Comparison of ENCODE assay signal across 26 cellular contexts in genomic region chr7:30315589-30315988, GRCh38.
"Had no signal": no experiment of that assay in that cellular context is flagged by ENCODE, and none has a peak within 500 bp of the region (broad histone marks: within the 10 kb centered on the region; RNA-seq: fewer than 3 reads in every experiment).

No MANE protein-coding gene starts in this region.

- H3K4me3 Mint-ChIP-seq: activated CD4-positive, alpha-beta memory T cell treated with anti-CD3 and anti-CD28 coated beads, Interleukin-2, amount 10 ng/mL, durations not matched to agents 7 days and 5 days; activated CD4-positive, alpha-beta T cell treated with anti-CD3 and anti-CD28 coated beads, Interleukin-2, amount 10 ng/mL, durations not matched to agents 7 days and 5 days; activated T-cell treated with anti-CD3 and anti-CD28 coated beads, Interleukin-2, amount 50 U/mL, for 24 hours; central memory CD8-positive, alpha-beta T cell; natural killer cell treated with Interleukin-12 subunit alpha and Interleukin-12 subunit beta and Interleukin-15 and Interleukin-18, amount 100 ng/mL, for 72 hours; T-helper 1 cell treated with Interleukin-12 subunit alpha and Interleukin-12 subunit beta and Interleukin-4 antibody, amounts not matched to agents 30 μg/mL and 1 μg/mL, for 36 hours had no signal

- H3K36me3 ChIP-seq: breast epithelium, esophagus squamous epithelium, left ventricle myocardium inferior, thoracic aorta, uterus, WERI-Rb-1 had no signal

- DNase-seq: activated CD4-positive, alpha-beta memory T cell treated with anti-CD3 and anti-CD28 coated beads, Interleukin-2, amount 10 ng/mL, durations not matched to agents 7 days and 5 days; activated CD4-positive, alpha-beta T cell treated with anti-CD3 and anti-CD28 coated beads, Interleukin-2, amount 10 ng/mL, durations not matched to agents 7 days and 5 days; activated CD4-positive, CD25-positive, alpha-beta regulatory T cell treated with anti-CD3 and anti-CD28 coated beads, Interleukin-2, amount 50 U/mL, for 72 hours; activated CD8-positive, alpha-beta memory T cell treated with anti-CD3 and anti-CD28 coated beads, Interleukin-2, amount 50 U/mL, for 48 hours; activated gamma-delta T cell treated with Interleukin-2 at 50 U/mL for 16 hours; activated naive CD4-positive, alpha-beta T cell treated with anti-CD3 and anti-CD28 coated beads, Interleukin-2, amount 50 U/mL, for 16 hours; activated T-cell treated with anti-CD3 and anti-CD28 coated beads, Interleukin-2, amount 50 U/mL, for 24 hours; dermis blood vessel endothelial cell; effector CD4-positive, alpha-beta T cell; esophagus squamous epithelium; left ventricle myocardium inferior; mucosa of descending colon; posterior cingulate gyrus; right cardiac atrium; stimulated activated CD4-positive, alpha-beta T cell treated with anti-CD3 and anti-CD28 coated beads, Interleukin-15, amount 100 ng/mL, for 24 hours; stimulated activated CD4-positive, alpha-beta T cell treated with anti-CD3 and anti-CD28 coated beads, Interleukin-2, amount 100 ng/mL, for 24 hours; stimulated activated naive CD4-positive, alpha-beta T cell treated with Interleukin-2 at 50 U/mL for 16 hours; T-helper 9 cell; trophoblast cell; uterus; WERI-Rb-1 had no signal

- H3K9me3 ChIP-seq: breast epithelium, esophagus squamous epithelium, left ventricle myocardium inferior, mucosa of descending colon, thoracic aorta, uterus had no signal

- H3K4me1 ChIP-seq: breast epithelium had no signal

- H3K9me3 Mint-ChIP-seq: activated CD4-positive, alpha-beta memory T cell treated with anti-CD3 and anti-CD28 coated beads, Interleukin-2, amount 10 ng/mL, durations not matched to agents 7 days and 5 days; activated CD4-positive, alpha-beta T cell treated with anti-CD3 and anti-CD28 coated beads, Interleukin-2, amount 10 ng/mL, durations not matched to agents 7 days and 5 days; activated T-cell treated with anti-CD3 and anti-CD28 coated beads, Interleukin-2, amount 50 U/mL, for 24 hours; central memory CD8-positive, alpha-beta T cell; natural killer cell treated with Interleukin-12 subunit alpha and Interleukin-12 subunit beta and Interleukin-15 and Interleukin-18, amount 100 ng/mL, for 72 hours; T-helper 1 cell treated with Interleukin-12 subunit alpha and Interleukin-12 subunit beta and Interleukin-4 antibody, amounts not matched to agents 30 μg/mL and 1 μg/mL, for 36 hours had no signal

- H3K27me3 Mint-ChIP-seq: activated CD4-positive, alpha-beta memory T cell treated with anti-CD3 and anti-CD28 coated beads, Interleukin-2, amount 10 ng/mL, durations not matched to agents 7 days and 5 days; activated CD4-positive, alpha-beta T cell treated with anti-CD3 and anti-CD28 coated beads, Interleukin-2, amount 10 ng/mL, durations not matched to agents 7 days and 5 days; activated T-cell treated with anti-CD3 and anti-CD28 coated beads, Interleukin-2, amount 50 U/mL, for 24 hours; central memory CD8-positive, alpha-beta T cell; natural killer cell treated with Interleukin-12 subunit alpha and Interleukin-12 subunit beta and Interleukin-15 and Interleukin-18, amount 100 ng/mL, for 72 hours had no signal

- H3K27ac ChIP-seq: breast epithelium, esophagus squamous epithelium, left ventricle myocardium inferior, thoracic aorta, WERI-Rb-1 had no signal

- H3K36me3 Mint-ChIP-seq: natural killer cell treated with Interleukin-12 subunit alpha and Interleukin-12 subunit beta and Interleukin-15 and Interleukin-18, amount 100 ng/mL, for 72 hours had no signal

- ATAC-seq: mucosa of descending colon; natural killer cell treated with Interleukin-12 subunit alpha and Interleukin-12 subunit beta and Interleukin-15 and Interleukin-18, amount 100 ng/mL, for 72 hours; right cardiac atrium had no signal

- H3K27ac Mint-ChIP-seq: activated CD4-positive, alpha-beta memory T cell treated with anti-CD3 and anti-CD28 coated beads, Interleukin-2, amount 10 ng/mL, durations not matched to agents 7 days and 5 days; activated CD4-positive, alpha-beta T cell treated with anti-CD3 and anti-CD28 coated beads, Interleukin-2, amount 10 ng/mL, durations not matched to agents 7 days and 5 days; activated T-cell treated with anti-CD3 and anti-CD28 coated beads, Interleukin-2, amount 50 U/mL, for 24 hours; natural killer cell treated with Interleukin-12 subunit alpha and Interleukin-12 subunit beta and Interleukin-15 and Interleukin-18, amount 100 ng/mL, for 72 hours; T-helper 1 cell treated with Interleukin-12 subunit alpha and Interleukin-12 subunit beta and Interleukin-4 antibody, amounts not matched to agents 30 μg/mL and 1 μg/mL, for 36 hours had no signal

- H3K27me3 ChIP-seq: breast epithelium, esophagus squamous epithelium, uterus had no signal

- H3K4me3 ChIP-seq: breast epithelium, esophagus squamous epithelium, left ventricle myocardium inferior, mucosa of descending colon, thoracic aorta, uterus had no signal
